Comparison of ENCODE assay signal across 2 cellular contexts in the genomic region with DNA sequence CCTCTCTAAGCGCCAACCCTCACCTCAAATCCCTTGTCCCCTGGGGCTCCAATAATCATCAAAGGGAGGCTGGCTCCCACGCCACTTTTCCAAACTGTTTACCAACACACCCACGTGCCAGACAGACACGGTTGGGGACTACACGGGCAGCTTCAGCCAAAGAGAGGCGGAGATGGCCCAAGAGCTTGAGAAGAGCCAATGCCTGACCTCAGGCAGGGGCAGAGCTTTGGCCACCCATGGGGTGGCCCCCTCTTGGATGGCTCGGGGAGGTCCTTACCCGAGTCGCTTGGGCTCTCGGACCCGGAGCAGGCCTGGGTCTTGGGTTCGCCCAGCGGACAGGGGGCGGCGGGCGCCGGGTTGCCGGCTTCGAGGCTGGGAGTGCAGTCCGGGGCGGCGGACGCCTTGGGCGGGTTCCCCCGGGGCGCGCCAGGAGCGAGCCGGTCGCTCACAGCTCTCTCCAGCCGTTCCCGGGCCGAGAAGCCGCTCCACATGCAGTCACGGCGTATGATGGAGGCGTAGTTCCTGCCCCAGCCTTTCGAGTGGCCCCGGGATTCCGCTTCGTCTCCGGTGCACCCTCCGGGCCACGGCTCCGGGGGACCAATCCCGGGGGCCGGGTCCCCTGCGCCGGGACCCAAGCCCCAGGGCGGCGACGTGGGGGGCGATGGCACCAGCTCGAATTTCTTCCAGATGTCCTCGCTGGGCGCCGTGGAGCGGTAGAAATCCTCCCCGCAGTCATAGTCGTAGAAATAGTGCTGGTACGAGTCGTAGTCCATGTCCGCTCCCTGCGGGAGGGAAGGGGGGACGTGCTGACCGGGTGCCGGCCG.
TF ChIP-seq lines count a peak whose summit lies in the region.

No MANE protein-coding gene starts in this region.

TF ChIP-seq in A549, 52 proteins besides CTCF, POLR2A, EP300 and RAD21:
- TF ChIP-seq, protein P1, sequence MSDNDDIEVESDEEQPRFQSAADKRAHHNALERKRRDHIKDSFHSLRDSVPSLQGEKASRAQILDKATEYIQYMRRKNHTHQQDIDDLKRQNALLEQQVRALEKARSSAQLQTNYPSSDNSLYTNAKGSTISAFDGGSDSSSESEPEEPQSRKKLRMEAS (IDR thresholded peaks at IDR 0.05), result peak; percentile 39
- TF ChIP-seq ESRRA (IDR thresholded peaks at IDR 0.05; ENCODE audit: borderline replicate concordance, low read length), result no peak

TF ChIP-seq in HepG2, 621 proteins besides CTCF, POLR2A, EP300 and RAD21 (continues in another document):
- TF ChIP-seq, protein P2, sequence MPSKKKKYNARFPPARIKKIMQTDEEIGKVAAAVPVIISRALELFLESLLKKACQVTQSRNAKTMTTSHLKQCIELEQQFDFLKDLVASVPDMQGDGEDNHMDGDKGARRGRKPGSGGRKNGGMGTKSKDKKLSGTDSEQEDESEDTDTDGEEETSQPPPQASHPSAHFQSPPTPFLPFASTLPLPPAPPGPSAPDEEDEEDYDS (CRISPR knock-in tag; IDR thresholded peaks at IDR 0.05), result no peak
- no peak for TF ChIP-seq ZNF34 (CRISPR knock-in tag; IDR thresholded peaks at IDR 0.05; ENCODE audit: borderline replicate concordance)
- TF ChIP-seq, protein P3, sequence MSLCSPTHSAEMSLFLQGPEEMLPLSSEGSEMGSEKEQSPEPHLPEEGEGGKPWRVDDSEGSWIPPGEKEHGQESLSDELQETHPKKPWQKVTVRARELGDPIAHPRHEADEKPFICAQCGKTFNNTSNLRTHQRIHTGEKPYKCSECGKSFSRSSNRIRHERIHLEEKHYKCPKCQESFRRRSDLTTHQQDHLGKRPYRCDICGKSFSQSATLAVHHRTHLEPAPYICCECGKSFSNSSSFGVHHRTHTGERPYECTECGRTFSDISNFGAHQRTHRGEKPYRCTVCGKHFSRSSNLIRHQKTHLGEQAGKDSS (CRISPR knock-in tag; IDR thresholded peaks at IDR 0.05; ENCODE audit: borderline replicate concordance, low read depth), result peak; percentile 54; the same call in 1 of the 2 replicates
- no peak for TF ChIP-seq PHB2 (IDR thresholded peaks at IDR 0.05; ENCODE audit: partially characterized antibody)
- TF ChIP-seq ZNF224 (CRISPR knock-in tag; IDR thresholded peaks at IDR 0.05), result no peak
- TF ChIP-seq, protein P4, sequence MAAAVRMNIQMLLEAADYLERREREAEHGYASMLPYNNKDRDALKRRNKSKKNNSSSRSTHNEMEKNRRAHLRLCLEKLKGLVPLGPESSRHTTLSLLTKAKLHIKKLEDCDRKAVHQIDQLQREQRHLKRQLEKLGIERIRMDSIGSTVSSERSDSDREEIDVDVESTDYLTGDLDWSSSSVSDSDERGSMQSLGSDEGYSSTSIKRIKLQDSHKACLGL (CRISPR knock-in tag; IDR thresholded peaks at IDR 0.05), result 0 out of 2 replicates have a peak, but pooled peaks have one; percentile 22
- 0 out of 2 replicates have a peak, but pooled peaks have one; percentile 7 for TF ChIP-seq ZSCAN29 (CRISPR knock-in tag; conservative IDR thresholded peaks at IDR 0.05)
- TF ChIP-seq FOXK2 (IDR thresholded peaks at IDR 0.05), result no peak
- TF ChIP-seq, protein P5, sequence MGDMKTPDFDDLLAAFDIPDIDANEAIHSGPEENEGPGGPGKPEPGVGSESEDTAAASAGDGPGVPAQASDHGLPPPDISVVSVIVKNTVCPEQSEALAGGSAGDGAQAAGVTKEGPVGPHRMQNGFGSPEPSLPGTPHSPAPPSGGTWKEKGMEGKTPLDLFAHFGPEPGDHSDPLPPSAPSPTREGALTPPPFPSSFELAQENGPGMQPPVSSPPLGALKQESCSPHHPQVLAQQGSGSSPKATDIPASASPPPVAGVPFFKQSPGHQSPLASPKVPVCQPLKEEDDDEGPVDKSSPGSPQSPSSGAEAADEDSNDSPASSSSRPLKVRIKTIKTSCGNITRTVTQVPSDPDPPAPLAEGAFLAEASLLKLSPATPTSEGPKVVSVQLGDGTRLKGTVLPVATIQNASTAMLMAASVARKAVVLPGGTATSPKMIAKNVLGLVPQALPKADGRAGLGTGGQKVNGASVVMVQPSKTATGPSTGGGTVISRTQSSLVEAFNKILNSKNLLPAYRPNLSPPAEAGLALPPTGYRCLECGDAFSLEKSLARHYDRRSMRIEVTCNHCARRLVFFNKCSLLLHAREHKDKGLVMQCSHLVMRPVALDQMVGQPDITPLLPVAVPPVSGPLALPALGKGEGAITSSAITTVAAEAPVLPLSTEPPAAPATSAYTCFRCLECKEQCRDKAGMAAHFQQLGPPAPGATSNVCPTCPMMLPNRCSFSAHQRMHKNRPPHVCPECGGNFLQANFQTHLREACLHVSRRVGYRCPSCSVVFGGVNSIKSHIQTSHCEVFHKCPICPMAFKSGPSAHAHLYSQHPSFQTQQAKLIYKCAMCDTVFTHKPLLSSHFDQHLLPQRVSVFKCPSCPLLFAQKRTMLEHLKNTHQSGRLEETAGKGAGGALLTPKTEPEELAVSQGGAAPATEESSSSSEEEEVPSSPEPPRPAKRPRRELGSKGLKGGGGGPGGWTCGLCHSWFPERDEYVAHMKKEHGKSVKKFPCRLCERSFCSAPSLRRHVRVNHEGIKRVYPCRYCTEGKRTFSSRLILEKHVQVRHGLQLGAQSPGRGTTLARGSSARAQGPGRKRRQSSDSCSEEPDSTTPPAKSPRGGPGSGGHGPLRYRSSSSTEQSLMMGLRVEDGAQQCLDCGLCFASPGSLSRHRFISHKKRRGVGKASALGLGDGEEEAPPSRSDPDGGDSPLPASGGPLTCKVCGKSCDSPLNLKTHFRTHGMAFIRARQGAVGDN (CRISPR knock-in tag; IDR thresholded peaks at IDR 0.05), result peak; percentile 78
- TF ChIP-seq NCOA5 (CRISPR knock-in tag; IDR thresholded peaks at IDR 0.05), result no peak
- TF ChIP-seq SMYD3 (CRISPR knock-in tag; IDR thresholded peaks at IDR 0.05), result 0 out of 2 replicates have a peak, but pooled peaks have one; percentile 67
- TF ChIP-seq DMAP1 (CRISPR knock-in tag; IDR thresholded peaks at IDR 0.05), result no peak
- TF ChIP-seq PHF20 (CRISPR knock-in tag; IDR thresholded peaks at IDR 0.05), result 0 out of 2 replicates have a peak, but pooled peaks have one; percentile 36
- TF ChIP-seq, protein P6, sequence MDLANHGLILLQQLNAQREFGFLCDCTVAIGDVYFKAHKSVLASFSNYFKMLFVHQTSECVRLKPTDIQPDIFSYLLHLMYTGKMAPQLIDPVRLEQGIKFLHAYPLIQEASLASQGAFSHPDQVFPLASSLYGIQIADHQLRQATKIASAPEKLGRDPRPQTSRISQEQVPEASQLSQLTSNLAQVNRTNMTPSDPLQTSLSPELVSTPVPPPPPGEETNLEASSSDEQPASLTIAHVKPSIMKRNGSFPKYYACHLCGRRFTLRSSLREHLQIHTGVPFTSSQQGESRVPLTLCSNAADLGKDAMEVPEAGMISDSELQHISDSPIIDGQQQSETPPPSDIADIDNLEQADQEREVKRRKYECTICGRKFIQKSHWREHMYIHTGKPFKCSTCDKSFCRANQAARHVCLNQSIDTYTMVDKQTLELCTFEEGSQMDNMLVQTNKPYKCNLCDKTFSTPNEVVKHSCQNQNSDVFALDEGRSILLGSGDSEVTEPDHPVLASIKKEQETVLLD (CRISPR knock-in tag; IDR thresholded peaks at IDR 0.05; ENCODE audit: low read depth), result peak; percentile 9; the same call in 1 of the 2 replicates
- TF ChIP-seq, protein P7, sequence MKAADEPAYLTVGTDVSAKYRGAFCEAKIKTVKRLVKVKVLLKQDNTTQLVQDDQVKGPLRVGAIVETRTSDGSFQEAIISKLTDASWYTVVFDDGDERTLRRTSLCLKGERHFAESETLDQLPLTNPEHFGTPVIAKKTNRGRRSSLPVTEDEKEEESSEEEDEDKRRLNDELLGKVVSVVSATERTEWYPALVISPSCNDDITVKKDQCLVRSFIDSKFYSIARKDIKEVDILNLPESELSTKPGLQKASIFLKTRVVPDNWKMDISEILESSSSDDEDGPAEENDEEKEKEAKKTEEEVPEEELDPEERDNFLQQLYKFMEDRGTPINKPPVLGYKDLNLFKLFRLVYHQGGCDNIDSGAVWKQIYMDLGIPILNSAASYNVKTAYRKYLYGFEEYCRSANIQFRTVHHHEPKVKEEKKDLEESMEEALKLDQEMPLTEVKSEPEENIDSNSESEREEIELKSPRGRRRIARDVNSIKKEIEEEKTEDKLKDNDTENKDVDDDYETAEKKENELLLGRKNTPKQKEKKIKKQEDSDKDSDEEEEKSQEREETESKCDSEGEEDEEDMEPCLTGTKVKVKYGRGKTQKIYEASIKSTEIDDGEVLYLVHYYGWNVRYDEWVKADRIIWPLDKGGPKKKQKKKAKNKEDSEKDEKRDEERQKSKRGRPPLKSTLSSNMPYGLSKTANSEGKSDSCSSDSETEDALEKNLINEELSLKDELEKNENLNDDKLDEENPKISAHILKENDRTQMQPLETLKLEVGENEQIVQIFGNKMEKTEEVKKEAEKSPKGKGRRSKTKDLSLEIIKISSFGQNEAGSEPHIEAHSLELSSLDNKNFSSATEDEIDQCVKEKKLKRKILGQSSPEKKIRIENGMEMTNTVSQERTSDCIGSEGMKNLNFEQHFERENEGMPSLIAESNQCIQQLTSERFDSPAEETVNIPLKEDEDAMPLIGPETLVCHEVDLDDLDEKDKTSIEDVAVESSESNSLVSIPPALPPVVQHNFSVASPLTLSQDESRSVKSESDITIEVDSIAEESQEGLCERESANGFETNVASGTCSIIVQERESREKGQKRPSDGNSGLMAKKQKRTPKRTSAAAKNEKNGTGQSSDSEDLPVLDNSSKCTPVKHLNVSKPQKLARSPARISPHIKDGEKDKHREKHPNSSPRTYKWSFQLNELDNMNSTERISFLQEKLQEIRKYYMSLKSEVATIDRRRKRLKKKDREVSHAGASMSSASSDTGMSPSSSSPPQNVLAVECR (CRISPR knock-in tag; IDR thresholded peaks at IDR 0.05; ENCODE audit: borderline replicate concordance), result peak; percentile 38; the same call in 1 of the 2 replicates
- TF ChIP-seq, protein P8, sequence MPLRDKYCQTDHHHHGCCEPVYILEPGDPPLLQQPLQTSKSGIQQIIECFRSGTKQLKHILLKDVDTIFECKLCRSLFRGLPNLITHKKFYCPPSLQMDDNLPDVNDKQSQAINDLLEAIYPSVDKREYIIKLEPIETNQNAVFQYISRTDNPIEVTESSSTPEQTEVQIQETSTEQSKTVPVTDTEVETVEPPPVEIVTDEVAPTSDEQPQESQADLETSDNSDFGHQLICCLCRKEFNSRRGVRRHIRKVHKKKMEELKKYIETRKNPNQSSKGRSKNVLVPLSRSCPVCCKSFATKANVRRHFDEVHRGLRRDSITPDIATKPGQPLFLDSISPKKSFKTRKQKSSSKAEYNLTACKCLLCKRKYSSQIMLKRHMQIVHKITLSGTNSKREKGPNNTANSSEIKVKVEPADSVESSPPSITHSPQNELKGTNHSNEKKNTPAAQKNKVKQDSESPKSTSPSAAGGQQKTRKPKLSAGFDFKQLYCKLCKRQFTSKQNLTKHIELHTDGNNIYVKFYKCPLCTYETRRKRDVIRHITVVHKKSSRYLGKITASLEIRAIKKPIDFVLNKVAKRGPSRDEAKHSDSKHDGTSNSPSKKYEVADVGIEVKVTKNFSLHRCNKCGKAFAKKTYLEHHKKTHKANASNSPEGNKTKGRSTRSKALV (CRISPR knock-in tag; IDR thresholded peaks at IDR 0.05), result peak; percentile 94
- TF ChIP-seq, protein P9, sequence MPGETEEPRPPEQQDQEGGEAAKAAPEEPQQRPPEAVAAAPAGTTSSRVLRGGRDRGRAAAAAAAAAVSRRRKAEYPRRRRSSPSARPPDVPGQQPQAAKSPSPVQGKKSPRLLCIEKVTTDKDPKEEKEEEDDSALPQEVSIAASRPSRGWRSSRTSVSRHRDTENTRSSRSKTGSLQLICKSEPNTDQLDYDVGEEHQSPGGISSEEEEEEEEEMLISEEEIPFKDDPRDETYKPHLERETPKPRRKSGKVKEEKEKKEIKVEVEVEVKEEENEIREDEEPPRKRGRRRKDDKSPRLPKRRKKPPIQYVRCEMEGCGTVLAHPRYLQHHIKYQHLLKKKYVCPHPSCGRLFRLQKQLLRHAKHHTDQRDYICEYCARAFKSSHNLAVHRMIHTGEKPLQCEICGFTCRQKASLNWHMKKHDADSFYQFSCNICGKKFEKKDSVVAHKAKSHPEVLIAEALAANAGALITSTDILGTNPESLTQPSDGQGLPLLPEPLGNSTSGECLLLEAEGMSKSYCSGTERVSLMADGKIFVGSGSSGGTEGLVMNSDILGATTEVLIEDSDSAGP (CRISPR knock-in tag; IDR thresholded peaks at IDR 0.05; ENCODE audit: borderline replicate concordance), result peak; percentile 45; the same call in 1 of the 2 replicates
- TF ChIP-seq NFKB2 (CRISPR knock-in tag; IDR thresholded peaks at IDR 0.05; ENCODE audit: borderline replicate concordance), result peak; percentile 10; the same call in 1 of the 2 replicates
- TF ChIP-seq SAP130 (CRISPR knock-in tag; IDR thresholded peaks at IDR 0.05; ENCODE audit: low read depth), result peak; percentile 34
- peak; percentile 54; the same call in 1 of the 2 replicates for TF ChIP-seq MTA1 (CRISPR knock-in tag; IDR thresholded peaks at IDR 0.05; ENCODE audit: borderline replicate concordance)
- TF ChIP-seq ZBTB8A (CRISPR knock-in tag; IDR thresholded peaks at IDR 0.05; ENCODE audit: borderline replicate concordance, low read depth), result no peak
- TF ChIP-seq, protein P10, sequence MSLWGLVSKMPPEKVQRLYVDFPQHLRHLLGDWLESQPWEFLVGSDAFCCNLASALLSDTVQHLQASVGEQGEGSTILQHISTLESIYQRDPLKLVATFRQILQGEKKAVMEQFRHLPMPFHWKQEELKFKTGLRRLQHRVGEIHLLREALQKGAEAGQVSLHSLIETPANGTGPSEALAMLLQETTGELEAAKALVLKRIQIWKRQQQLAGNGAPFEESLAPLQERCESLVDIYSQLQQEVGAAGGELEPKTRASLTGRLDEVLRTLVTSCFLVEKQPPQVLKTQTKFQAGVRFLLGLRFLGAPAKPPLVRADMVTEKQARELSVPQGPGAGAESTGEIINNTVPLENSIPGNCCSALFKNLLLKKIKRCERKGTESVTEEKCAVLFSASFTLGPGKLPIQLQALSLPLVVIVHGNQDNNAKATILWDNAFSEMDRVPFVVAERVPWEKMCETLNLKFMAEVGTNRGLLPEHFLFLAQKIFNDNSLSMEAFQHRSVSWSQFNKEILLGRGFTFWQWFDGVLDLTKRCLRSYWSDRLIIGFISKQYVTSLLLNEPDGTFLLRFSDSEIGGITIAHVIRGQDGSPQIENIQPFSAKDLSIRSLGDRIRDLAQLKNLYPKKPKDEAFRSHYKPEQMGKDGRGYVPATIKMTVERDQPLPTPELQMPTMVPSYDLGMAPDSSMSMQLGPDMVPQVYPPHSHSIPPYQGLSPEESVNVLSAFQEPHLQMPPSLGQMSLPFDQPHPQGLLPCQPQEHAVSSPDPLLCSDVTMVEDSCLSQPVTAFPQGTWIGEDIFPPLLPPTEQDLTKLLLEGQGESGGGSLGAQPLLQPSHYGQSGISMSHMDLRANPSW (CRISPR knock-in tag; IDR thresholded peaks at IDR 0.05; ENCODE audit: borderline replicate concordance), result 0 out of 2 replicates have a peak, but pooled peaks have one; percentile 31
- 0 out of 2 replicates have a peak, but pooled peaks have one; percentile 12 for TF ChIP-seq ARHGAP35 (CRISPR knock-in tag; IDR thresholded peaks at IDR 0.05; ENCODE audit: borderline replicate concordance)
